ENCODE assay signal across 20 cellular contexts in genomic region chr10:75776738-75777504, GRCh38.
DNase-seq lines count a peak whose midpoint lies in the region; TF ChIP-seq lines count a peak whose summit lies in the region.
"Had no signal": no experiment of that assay in that cellular context is flagged by ENCODE, and none has a peak within 500 bp of the region (broad histone marks: within the 10 kb centered on the region; RNA-seq: fewer than 3 reads in every experiment).

No MANE protein-coding gene starts in this region.

- H3K4me1 ChIP-seq in liver (ENCODE audit: control insufficient read depth in 4 of 4, insufficient read depth in 4 of 4, low read length in 3 of 4): peaks cover 6 to 20% (median 11%) of the 10 kb centered on the region in 4 donors

- peak in 1 of 2 donors; percentile 11 for TF ChIP-seq RAD21 in liver (IDR thresholded peaks at IDR 0.05)

- H3K4me3 Mint-ChIP-seq in activated naive CD4-positive, alpha-beta T cell treated with anti-CD3 and anti-CD28 coated beads, Interleukin-2, amount 10 ng/mL, durations not matched to agents 7 days and 5 days: no peak overlapping the region
- H3K4me3 Mint-ChIP-seq: activated CD4-positive, alpha-beta memory T cell treated with anti-CD3 and anti-CD28 coated beads for 36 hours; CD4-positive, alpha-beta T cell; T-helper 17 cell; type B pancreatic cell had no signal

- DNase-seq in DMS153 (lab: John Stamatoyannopoulos, UW) (peak; percentile 86), NCI-H1436 treated with DMSO at 0.1 percent for 48 hours (lab: John Stamatoyannopoulos, UW) (peak; percentile 31), NCI-H748 treated with DMSO at 0.1 percent for 48 hours (lab: John Stamatoyannopoulos, UW) (peak; percentile 57), Kasumi-1 (lab: John Stamatoyannopoulos, UW) (no peak)
- no peak for DNase-seq in stimulated activated CD4-positive, alpha-beta T cell treated with anti-CD3 and anti-CD28 coated beads, Interleukin-4, amount 100 ng/mL, for 4 hours
- DNase-seq in activated naive CD4-positive, alpha-beta T cell treated with anti-CD3 and anti-CD28 coated beads, Interleukin-2, amount 10 ng/mL, durations not matched to agents 7 days and 5 days: no peak
- no peak for DNase-seq in activated effector memory CD4-positive, alpha-beta T cell treated with anti-CD3 and anti-CD28 coated beads, Interleukin-2, amount 50 U/mL, for 16 hours
- DNase-seq: activated CD4-positive, alpha-beta memory T cell treated with anti-CD3 and anti-CD28 coated beads for 36 hours; activated naive CD4-positive, alpha-beta T cell treated with anti-CD3 and anti-CD28 coated beads, Interleukin-2, amount 50 U/mL, for 16 hours; aorta; CD4-positive, alpha-beta T cell; central memory CD4-positive, alpha-beta T cell; dorsolateral prefrontal cortex; heart left ventricle; NCI-H1694; NCI-H524 treated with DMSO at 0.1 percent for 48 hours; stimulated activated CD4-positive, alpha-beta T cell treated with anti-CD3 and anti-CD28 coated beads, Interleukin-4, amount 100 ng/mL, for 24 hours; T-helper 17 cell had no signal

- CTCF ChIA-PET in activated naive CD4-positive, alpha-beta T cell treated with anti-CD3 and anti-CD28 coated beads, Interleukin-2, amount 10 ng/mL, durations not matched to agents 7 days and 5 days (lab: Charles Lee): no interaction called here

- no peaks in the 10 kb centered on the region for H3K27me3 Mint-ChIP-seq in activated naive CD4-positive, alpha-beta T cell treated with anti-CD3 and anti-CD28 coated beads, Interleukin-2, amount 10 ng/mL, durations not matched to agents 7 days and 5 days

- H3K36me3 Mint-ChIP-seq in activated naive CD4-positive, alpha-beta T cell treated with anti-CD3 and anti-CD28 coated beads, Interleukin-2, amount 10 ng/mL, durations not matched to agents 7 days and 5 days: no peaks in the 10 kb centered on the region
- H3K36me3 Mint-ChIP-seq: activated CD4-positive, alpha-beta memory T cell treated with anti-CD3 and anti-CD28 coated beads for 36 hours had no signal

- H3K4me1 Mint-ChIP-seq in activated naive CD4-positive, alpha-beta T cell treated with anti-CD3 and anti-CD28 coated beads, Interleukin-2, amount 10 ng/mL, durations not matched to agents 7 days and 5 days: peaks cover 5% of the 10 kb centered on the region

- TF ChIP-seq CTCF in liver (IDR thresholded peaks at IDR 0.05; ENCODE audit: low read depth, low read length, missing input control): no peak

- H3K27ac Mint-ChIP-seq in activated naive CD4-positive, alpha-beta T cell treated with anti-CD3 and anti-CD28 coated beads, Interleukin-2, amount 10 ng/mL, durations not matched to agents 7 days and 5 days: no peak overlapping the region
- H3K27ac Mint-ChIP-seq: activated CD4-positive, alpha-beta memory T cell treated with anti-CD3 and anti-CD28 coated beads for 36 hours; CD4-positive, alpha-beta T cell; T-helper 17 cell; type B pancreatic cell had no signal

- H3K9me3 Mint-ChIP-seq in activated naive CD4-positive, alpha-beta T cell treated with anti-CD3 and anti-CD28 coated beads, Interleukin-2, amount 10 ng/mL, durations not matched to agents 7 days and 5 days: no peaks in the 10 kb centered on the region
- H3K9me3 Mint-ChIP-seq: activated CD4-positive, alpha-beta memory T cell treated with anti-CD3 and anti-CD28 coated beads for 36 hours; CD4-positive, alpha-beta T cell had no signal

- peak overlapping the region in 1 of 3 donors; percentile 9 for H3K4me3 ChIP-seq in liver (ENCODE audit: low read depth in 1 of 3, low read length in 3 of 3)
- H3K4me3 ChIP-seq: dorsolateral prefrontal cortex, heart left ventricle had no signal

- no peak overlapping the region for H3K9ac ChIP-seq in liver (ENCODE audit: low read depth in 1 of 2, low read length in 2 of 2)

- H3K27me3 ChIP-seq in liver (ENCODE audit: control insufficient read depth in 4 of 4, insufficient read depth in 4 of 4, low read length in 3 of 4): no peaks in the 10 kb centered on the region
- H3K27me3 ChIP-seq: heart left ventricle had no signal

- H3K27ac ChIP-seq in liver (ENCODE audit: low read depth in 1 of 2, low read length in 2 of 2): no peak overlapping the region
- H3K27ac ChIP-seq: dorsolateral prefrontal cortex had no signal

- WGBS in liver: 37% methylated on average over 9 of the region's 9 CpGs

- H3K36me3 ChIP-seq in liver (ENCODE audit: control insufficient read depth in 4 of 4, insufficient read depth in 3 of 4, low read depth in 1 of 4, low read length in 3 of 4): no peaks in the 10 kb centered on the region
- H3K36me3 ChIP-seq: heart left ventricle had no signal

- H3K9me3 ChIP-seq in liver (ENCODE audit: control insufficient read depth in 4 of 4, low read length in 3 of 4): no peaks in the 10 kb centered on the region
- H3K9me3 ChIP-seq: heart left ventricle had no signal

TF ChIP-seq in liver, 16 proteins besides CTCF, POLR2A, EP300 and RAD21:
- TF ChIP-seq ATF3 (IDR thresholded peaks at IDR 0.05) (no peak), HNF4A (conservative IDR thresholded peaks at IDR 0.05) (peak; percentile 21 to 51), SP1 (IDR thresholded peaks at IDR 0.05) (peak; percentile 17), NR2F2 (IDR thresholded peaks at IDR 0.05) (no peak), FOXA2 (IDR thresholded peaks at IDR 0.05) (peak; percentile 49), YY1 (IDR thresholded peaks at IDR 0.05) (peak; percentile 44), EGR1 (IDR thresholded peaks at IDR 0.05; ENCODE audit: low read depth in 2 of 2) (no peak)

Comparison
In these comparisons a context has a peak if more than half of its experiments do, and no peak if none do; other contexts are left out.
1. DNase-seq: peak in DMS153 (single experiment), NCI-H1436 treated with DMSO at 0.1 percent for 48 hours (single experiment) and NCI-H748 treated with DMSO at 0.1 percent for 48 hours (single experiment); none in stimulated activated CD4-positive, alpha-beta T cell treated with anti-CD3 and anti-CD28 coated beads, Interleukin-4, amount 100 ng/mL, for 4 hours (0 of 2), Kasumi-1 (0 of 2), activated naive CD4-positive, alpha-beta T cell treated with anti-CD3 and anti-CD28 coated beads, Interleukin-2, amount 10 ng/mL, durations not matched to agents 7 days and 5 days (single experiment) and activated effector memory CD4-positive, alpha-beta T cell treated with anti-CD3 and anti-CD28 coated beads, Interleukin-2, amount 50 U/mL, for 16 hours (single experiment).